In genomic region chr16:30711712-30712111, GRCh38 we compare ENCODE assay signal across 2 cellular contexts.
TF ChIP-seq lines count a peak whose summit lies in the region.

No MANE protein-coding gene starts in this region.

TF ChIP-seq in HCT116, 20 proteins besides CTCF, POLR2A, EP300 and RAD21:
- TF ChIP-seq SP1 (IDR thresholded peaks at IDR 0.05; ENCODE audit: low read depth) (no peak), CEBPB (IDR thresholded peaks at IDR 0.05; ENCODE audit: low read depth) (no peak), MAX (IDR thresholded peaks at IDR 0.05) (no peak), POLR2AphosphoS5 (IDR thresholded peaks at IDR 0.05; ENCODE audit: low read depth, low read length) (no peak), EGR1 (IDR thresholded peaks at IDR 0.05; ENCODE audit: low read depth) (no peak), TCF7L2 (IDR thresholded peaks at IDR 0.05; ENCODE audit: borderline replicate concordance, extremely low read depth, insufficient read depth, insufficient read length) (no peak), CBX3 (IDR thresholded peaks at IDR 0.05; ENCODE audit: low read depth) (no peak), ATF3 (IDR thresholded peaks at IDR 0.05) (no peak), ZNF274 (IDR thresholded peaks at IDR 0.05; ENCODE audit: low read depth, low read length) (no peak), FOSL1 (IDR thresholded peaks at IDR 0.05; ENCODE audit: low read depth) (no peak)

TF ChIP-seq in K562, 482 proteins besides CTCF, POLR2A, EP300 and RAD21:
- TF ChIP-seq SMARCC2 (IDR thresholded peaks at IDR 0.05; ENCODE audit: low read depth) (no peak), KHSRP (IDR thresholded peaks at IDR 0.05) (no peak), RFX5 (IDR thresholded peaks at IDR 0.05; ENCODE audit: low read depth, low read length) (no peak), NELFE (IDR thresholded peaks at IDR 0.05; ENCODE audit: insufficient read depth, insufficient read length) (no peak), EWSR1 (IDR thresholded peaks at IDR 0.05; ENCODE audit: borderline replicate concordance, low read depth, partially characterized antibody) (no peak), RBM14 (IDR thresholded peaks at IDR 0.05; ENCODE audit: borderline replicate concordance, insufficient read depth, low read depth, low read length) (no peak), SREBF2 (CRISPR knock-in tag; IDR thresholded peaks at IDR 0.05) (no peak), ZNF121 (CRISPR knock-in tag; conservative IDR thresholded peaks at IDR 0.05) (no peak), ILK (tag; IDR thresholded peaks at IDR 0.05; ENCODE audit: borderline replicate concordance, low read depth) (no peak), TCF7 (IDR thresholded peaks at IDR 0.05; ENCODE audit: borderline replicate concordance) (no peak), RB1 (IDR thresholded peaks at IDR 0.05; ENCODE audit: low read depth) (no peak), GTF2F1 (IDR thresholded peaks at IDR 0.05; ENCODE audit: low read depth, low read length) (no peak), ZFX (CRISPR knock-in tag; IDR thresholded peaks at IDR 0.05) (no peak), CTCFL (IDR thresholded peaks at IDR 0.05; ENCODE audit: borderline replicate concordance, insufficient read depth, low read depth, low read length, poor library complexity, severe bottlenecking) (no peak)
